35 cellular contexts compared by ENCODE assay signal in genomic region chr5:142199388-142199787, GRCh38.
"Had no signal": no experiment of that assay in that cellular context is flagged by ENCODE, and none has a peak within 500 bp of the region (broad histone marks: within the 10 kb centered on the region; RNA-seq: fewer than 3 reads in every experiment).

No MANE protein-coding gene starts in this region.

- H3K9me3 ChIP-seq: MG63 had no signal

- H3K36me3 ChIP-seq: MG63 had no signal

- H3K27me3 ChIP-seq: MG63 had no signal

- H3K4me3 ChIP-seq: MG63 had no signal

- DNase-seq: Karpas-422, Kasumi-1, MG63, MM.1S, MV-4-11, NCI-H1048, NCI-H1092, NCI-H1092 treated with DMSO at 0.1 percent for 48 hours, NCI-H1105, NCI-H1105 treated with DMSO at 0.1 percent for 48 hours, NCI-H1417, NCI-H1417 treated with DMSO at 0.1 percent for 48 hours, NCI-H1436, NCI-H1436 treated with DMSO at 0.1 percent for 48 hours, NCI-H146, NCI-H1694, NCI-H1694 treated with DMSO at 0.1 percent for 48 hours, NCI-H187, NCI-H187 treated with DMSO at 0.1 percent for 48 hours, NCI-H1930, NCI-H2029, NCI-H2029 treated with DMSO at 0.1 percent for 48 hours, NCI-H2081, NCI-H2081 treated with DMSO at 0.1 percent for 48 hours, NCI-H2107, NCI-H2171, NCI-H2171 treated with DMSO at 0.1 percent for 48 hours, NCI-H2227 treated with DMSO at 0.1 percent for 48 hours, NCI-H226, NCI-H345, NCI-H446, NCI-H446 treated with DMSO at 0.1 percent for 48 hours, NCI-H510A, NCI-H510A treated with DMSO at 0.1 percent for 48 hours, NCI-H524 had no signal
